Comparison of ENCODE assay signal across 31 cellular contexts in genomic region chr6:17912521-17912920, GRCh38.
"Had no signal": no experiment of that assay in that cellular context is flagged by ENCODE, and none has a peak within 500 bp of the region (broad histone marks: within the 10 kb centered on the region; RNA-seq: fewer than 3 reads in every experiment).

No MANE protein-coding gene starts in this region.

- H3K27me3 ChIP-seq: brain microvascular endothelial cell, dorsolateral prefrontal cortex, heart left ventricle had no signal

- H3K27ac ChIP-seq: brain microvascular endothelial cell, coronary artery, WERI-Rb-1 had no signal

- ATAC-seq: activated CD4-positive, alpha-beta T cell treated with anti-CD3 and anti-CD28 coated beads for 36 hours; activated CD8-positive, alpha-beta memory T cell treated with anti-CD3 and anti-CD28 coated beads, Interleukin-2, amount 10 ng/mL, durations not matched to agents 7 days and 5 days; activated CD8-positive, alpha-beta T cell treated with anti-CD3 and anti-CD28 coated beads, Interleukin-2, amount 10 ng/mL, durations not matched to agents 7 days and 5 days; esophagus mucosa; heart left ventricle; T-helper 17 cell had no signal

- H3K27me3 Mint-ChIP-seq: dendritic cell treated with granulocyte-macrophage colony-stimulating factor and Interleukin-4, amounts not matched to agents 40 ng/mL and 50 ng/mL, for 4 days had no signal

- DNase-seq: activated CD4-positive, alpha-beta memory T cell treated with anti-CD3 and anti-CD28 coated beads for 36 hours; activated CD4-positive, alpha-beta T cell treated with anti-CD3 and anti-CD28 coated beads for 36 hours; activated CD4-positive, alpha-beta T cell treated with anti-CD3 and anti-CD28 coated beads, Interleukin-2, amount 10 ng/mL, durations not matched to agents 24 days and 14 days; activated CD4-positive, CD25-positive, alpha-beta regulatory T cell; activated CD4-positive, CD25-positive, alpha-beta regulatory T cell treated with anti-CD3 and anti-CD28 coated beads, Interleukin-2, amount 50 U/mL, for 72 hours; activated CD8-positive, alpha-beta memory T cell treated with anti-CD3 and anti-CD28 coated beads, Interleukin-2, amount 10 ng/mL, durations not matched to agents 7 days and 5 days; activated CD8-positive, alpha-beta memory T cell treated with anti-CD3 and anti-CD28 coated beads, Interleukin-2, amount 50 U/mL, for 4 hours; activated CD8-positive, alpha-beta T cell treated with anti-CD3 and anti-CD28 coated beads, Interleukin-2, amount 10 ng/mL, durations not matched to agents 7 days and 5 days; activated gamma-delta T cell treated with Interleukin-2 at 50 U/mL for 16 hours; activated naive CD4-positive, alpha-beta T cell treated with anti-CD3 and anti-CD28 coated beads, Interleukin-2, amount 50 U/mL, for 16 hours; activated naive CD4-positive, alpha-beta T cell treated with Interleukin-2 at 50 U/mL for 16 hours; activated T-cell treated with anti-CD3 and anti-CD28 coated beads, Interleukin-2, amount 50 U/mL, for 1 hour; activated T-cell treated with anti-CD3 and anti-CD28 coated beads, Interleukin-2, amount 50 U/mL, for 48 hours; amniotic stem cell; anterior cingulate cortex; brain microvascular endothelial cell; dorsolateral prefrontal cortex; effector memory CD4-positive, alpha-beta T cell; endodermal cell; foreskin fibroblast; glutamatergic neuron; heart left ventricle; T-helper 17 cell; T1000; WERI-Rb-1 had no signal

- H3K4me1 Mint-ChIP-seq: central memory CD8-positive, alpha-beta T cell had no signal

- H3K9me3 ChIP-seq: heart left ventricle had no signal

- H3K4me3 Mint-ChIP-seq: activated CD4-positive, alpha-beta memory T cell treated with anti-CD3 and anti-CD28 coated beads for 36 hours; activated CD4-positive, alpha-beta T cell treated with anti-CD3 and anti-CD28 coated beads for 36 hours; activated CD4-positive, alpha-beta T cell treated with anti-CD3 and anti-CD28 coated beads, Interleukin-2, amount 10 ng/mL, durations not matched to agents 24 days and 14 days; activated CD8-positive, alpha-beta memory T cell treated with anti-CD3 and anti-CD28 coated beads, Interleukin-2, amount 10 ng/mL, durations not matched to agents 7 days and 5 days; activated CD8-positive, alpha-beta T cell treated with anti-CD3 and anti-CD28 coated beads, Interleukin-2, amount 10 ng/mL, durations not matched to agents 7 days and 5 days; activated naive CD8-positive, alpha-beta T cell; central memory CD8-positive, alpha-beta T cell; dendritic cell treated with granulocyte-macrophage colony-stimulating factor and Interleukin-4, amounts not matched to agents 40 ng/mL and 50 ng/mL, for 4 days; endodermal cell; T-helper 17 cell; T-helper 2 cell treated with Interferon-gamma antibody and Interleukin-4, amounts not matched to agents 5 μg/mL and 100 μg/mL, for 36 hours had no signal

- H3K27ac Mint-ChIP-seq: activated CD4-positive, alpha-beta memory T cell treated with anti-CD3 and anti-CD28 coated beads for 36 hours; activated CD4-positive, alpha-beta T cell treated with anti-CD3 and anti-CD28 coated beads for 36 hours; activated CD4-positive, alpha-beta T cell treated with anti-CD3 and anti-CD28 coated beads, Interleukin-2, amount 10 ng/mL, durations not matched to agents 24 days and 14 days; activated CD8-positive, alpha-beta memory T cell treated with anti-CD3 and anti-CD28 coated beads, Interleukin-2, amount 10 ng/mL, durations not matched to agents 7 days and 5 days; activated CD8-positive, alpha-beta T cell treated with anti-CD3 and anti-CD28 coated beads, Interleukin-2, amount 10 ng/mL, durations not matched to agents 7 days and 5 days; activated naive CD8-positive, alpha-beta T cell; dendritic cell treated with granulocyte-macrophage colony-stimulating factor and Interleukin-4, amounts not matched to agents 40 ng/mL and 50 ng/mL, for 4 days; endodermal cell; T-helper 17 cell; T-helper 2 cell treated with Interferon-gamma antibody and Interleukin-4, amounts not matched to agents 5 μg/mL and 100 μg/mL, for 36 hours had no signal

- H3K36me3 ChIP-seq: brain microvascular endothelial cell, heart left ventricle, WERI-Rb-1 had no signal

- H3K4me3 ChIP-seq: coronary artery, dorsolateral prefrontal cortex, heart left ventricle had no signal

- H3K36me3 Mint-ChIP-seq: activated CD4-positive, alpha-beta memory T cell treated with anti-CD3 and anti-CD28 coated beads for 36 hours; activated naive CD8-positive, alpha-beta T cell had no signal

- H3K9me3 Mint-ChIP-seq: activated CD4-positive, alpha-beta memory T cell treated with anti-CD3 and anti-CD28 coated beads for 36 hours; central memory CD8-positive, alpha-beta T cell; dendritic cell treated with granulocyte-macrophage colony-stimulating factor and Interleukin-4, amounts not matched to agents 40 ng/mL and 50 ng/mL, for 4 days; endodermal cell had no signal
